Comparison of ENCODE assay signal across 10 cellular contexts in the genomic region with DNA sequence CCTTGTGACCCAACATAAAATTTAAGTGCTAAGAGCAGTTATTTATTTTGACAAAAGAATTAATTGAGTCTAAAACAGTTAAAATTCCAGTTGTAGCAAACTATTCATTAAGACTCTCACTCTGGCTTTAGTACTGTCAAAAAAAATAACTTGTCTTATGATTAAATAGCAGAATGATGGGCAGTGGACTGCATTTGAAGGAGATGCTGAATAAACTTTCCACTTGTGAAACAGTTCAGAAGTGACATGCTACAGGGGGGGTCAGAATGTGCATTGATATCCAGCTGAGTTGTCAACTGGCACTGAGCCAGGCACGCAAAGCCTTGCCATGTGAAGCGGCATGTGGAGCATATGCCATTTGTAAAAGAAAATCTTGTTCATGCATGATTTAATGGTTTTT.
A peak's percentile ranks its signal among the peaks of the same experiment; 100 is the strongest.
DNase-seq lines count a peak whose midpoint lies in the region; ATAC-seq, FAIRE-seq and TF ChIP-seq lines count a peak whose summit lies in the region.
"Had no signal": no experiment of that assay in that cellular context is flagged by ENCODE, and none has a peak within 500 bp of the region (broad histone marks: within the 10 kb centered on the region; RNA-seq: fewer than 3 reads in every experiment).

No MANE protein-coding gene starts in this region.

- H3K4me3 ChIP-seq in A673 (ENCODE audit: low read depth, low read length, poor library complexity, severe bottlenecking) (no peak overlapping the region), fibroblast of villous mesenchyme (ENCODE audit: low read depth, low read length) (no peak overlapping the region), left lung (no peak overlapping the region), right lobe of liver (no peak overlapping the region)

- intact Hi-C loops in A673 (cut with micrococcal nuclease; ENCODE audit: unreplicated experiment) (no loop called here), left lung (cut with DNase I) (no loop called here), right lobe of liver (cut with DNase I) (no loop called here)

- TF ChIP-seq CTCF in A673 (conservative IDR thresholded peaks at IDR 0.05; ENCODE audit: low read depth, low read length), result no peak
- TF ChIP-seq CTCF in fibroblast of villous mesenchyme (IDR thresholded peaks at IDR 0.05; ENCODE audit: insufficient read depth, low read depth, low read length), result no peak
- TF ChIP-seq CTCF in left lung (IDR thresholded peaks at IDR 0.05), result no peak
- no peak for TF ChIP-seq CTCF in right lobe of liver (IDR thresholded peaks at IDR 0.05)

- peak; percentile 20 for FAIRE-seq in RCC 7860 (lab: Jason Lieb, UNC)

- 44% methylated on average over 2 of the region's 2 CpGs for WGBS in right lobe of liver (ENCODE audit: insufficient coverage, low coverage, low lambda C conversion rate, missing lambda C conversion rate)

- H3K4me1 ChIP-seq in A673 (ENCODE audit: insufficient read depth, low read length, poor library complexity, severe bottlenecking), result no peaks in the 10 kb centered on the region
- H3K4me1 ChIP-seq in left lung, result peaks cover 0 to 2% of the 10 kb centered on the region in 2 donors
- no peaks in the 10 kb centered on the region for H3K4me1 ChIP-seq in right lobe of liver

- TF ChIP-seq POLR2A in right lobe of liver (IDR thresholded peaks at IDR 0.05), result no peak

- H3K27me3 ChIP-seq in A673 (replicated peaks; ENCODE audit: insufficient read depth, low read depth, low read length, poor library complexity) (no peaks in the 10 kb centered on the region), left lung (no peaks in the 10 kb centered on the region), right lobe of liver (no peaks in the 10 kb centered on the region)

- DNase-seq in A673 (ENCODE audit: low spot score) (peak; percentile 66), HK-2 (ENCODE audit: unreplicated experiment) (peak; percentile 37), RCC 7860 (ENCODE audit: low spot score) (peak; percentile 37), fibroblast of villous mesenchyme (ENCODE audit: low read depth) (peak; percentile 39), left lung (no peak), right lobe of liver (no peak), NK-92 (lab: John Stamatoyannopoulos, UW; ENCODE audit: unreplicated experiment) (no peak)
- DNase-seq: activated CD4-positive, alpha-beta T cell treated with anti-CD3 and anti-CD28 coated beads for 36 hours; CD4-positive, alpha-beta memory T cell had no signal

- H3K27ac ChIP-seq in A673 (ENCODE audit: low read depth, low read length, poor library complexity, severe bottlenecking) (no peak overlapping the region), left lung (no peak overlapping the region), right lobe of liver (no peak overlapping the region)

- POLR2A ChIA-PET in A673 (lab: Charles Lee; ENCODE audit: low non-redundant PET), result no interaction called here

- CTCF ChIA-PET in A673 (lab: Charles Lee), result no interaction called here

- ATAC-seq in left lung (no peak), right lobe of liver (no peak), GM21737 (IDR thresholded peaks at IDR 0.05; ENCODE audit: unreplicated experiment) (no peak)
- ATAC-seq: activated CD4-positive, alpha-beta T cell treated with anti-CD3 and anti-CD28 coated beads for 36 hours had no signal

- BruUV-seq in A673 (replicated peaks; lab: Mats Ljungman, UMichigan), result no TSS peak

- H3K9me3 ChIP-seq in A673 (ENCODE audit: low read depth, low read length, poor library complexity, severe bottlenecking), result no peaks in the 10 kb centered on the region
- H3K9me3 ChIP-seq in left lung, result no peaks in the 10 kb centered on the region
- no peaks in the 10 kb centered on the region for H3K9me3 ChIP-seq in right lobe of liver

- no peaks in the 10 kb centered on the region for H3K36me3 ChIP-seq in A673 (ENCODE audit: insufficient read depth, low read length, poor library complexity, severe bottlenecking)
- peaks cover 0 to 26% of the 10 kb centered on the region in 2 donors for H3K36me3 ChIP-seq in left lung
- H3K36me3 ChIP-seq in right lobe of liver, result no peaks in the 10 kb centered on the region

Comparison
In these comparisons a context has a peak if more than half of its experiments do, and no peak if none do; other contexts are left out.
1. DNase-seq: peak in A673 (single experiment), HK-2 (single experiment), RCC 7860 (single experiment) and fibroblast of villous mesenchyme (single experiment); none in left lung (0 of 2), right lobe of liver (0 of 3) and NK-92 (single experiment).